20 cellular contexts compared by ENCODE assay signal in the genomic region with DNA sequence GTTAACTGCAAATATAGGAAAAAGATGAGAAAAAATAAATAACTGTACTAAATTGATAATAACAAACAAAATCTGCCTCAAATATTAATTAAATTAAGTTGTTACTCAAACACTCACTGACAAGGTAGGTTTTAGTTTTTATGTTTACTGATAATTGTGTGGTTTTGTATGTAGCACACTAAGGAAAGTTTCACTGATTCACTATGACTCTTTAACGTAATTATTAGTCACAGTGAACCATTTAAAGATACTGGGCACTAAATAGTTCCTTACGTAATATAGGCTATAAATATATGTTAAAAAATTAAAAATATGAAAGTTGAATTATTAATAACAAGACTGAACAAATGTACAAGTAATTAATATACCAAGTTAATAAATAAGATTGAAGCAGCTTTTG.
DNase-seq lines count a peak whose midpoint lies in the region; ATAC-seq, FAIRE-seq and TF ChIP-seq lines count a peak whose summit lies in the region.
"Had no signal": no experiment of that assay in that cellular context is flagged by ENCODE, and none has a peak within 500 bp of the region (broad histone marks: within the 10 kb centered on the region; RNA-seq: fewer than 3 reads in every experiment).

No MANE protein-coding gene starts in this region.

- BruUV-seq in mammary epithelial cell (replicated peaks; lab: Mats Ljungman, UMichigan) (no TSS peak), MCF 10A (replicated peaks; lab: Mats Ljungman, UMichigan) (no TSS peak), PC-3 (replicated peaks; lab: Mats Ljungman, UMichigan) (no TSS peak)

- DNase-seq in mammary epithelial cell = peak; percentile 58
- DNase-seq in MCF 10A (ENCODE audit: unreplicated experiment) = no peak
- peak; percentile 45 for DNase-seq in PC-3
- peak; percentile 22 for DNase-seq in amniotic epithelial cell (ENCODE audit: low read depth)
- peak in 1 of 2 donors; percentile 44 for DNase-seq in foreskin keratinocyte
- DNase-seq in LoVo (ENCODE audit: low spot score) = no peak
- DNase-seq in GM19239 (ENCODE audit: insufficient read length, low spot score) = no peak
- DNase-seq: C1 segment of cervical spinal cord; Calu3; CD4-positive, alpha-beta memory T cell; COR-L47; DMS53; DMS79 treated with DMSO at 0.1 percent for 48 hours; HFFc6 had no signal

- H3K4me2 ChIP-seq in mammary epithelial cell (ENCODE audit: insufficient read depth, low read depth, low read length) = no peak overlapping the region
- H3K4me2 ChIP-seq in PC-3 (ENCODE audit: low read length) = no peak overlapping the region
- H3K4me2 ChIP-seq: GM23338 had no signal

- ATAC-seq in PC-3 = peak; percentile 42; the same call in 1 of the 2 replicates
- peak; percentile 85 for ATAC-seq in foreskin keratinocyte
- ATAC-seq in GM19328 (IDR thresholded peaks at IDR 0.05; ENCODE audit: unreplicated experiment) = no peak
- ATAC-seq: GM23338 had no signal

- no peaks in the 10 kb centered on the region for H3K36me3 ChIP-seq in mammary epithelial cell (ENCODE audit: insufficient read depth, low read length)
- no peaks in the 10 kb centered on the region for H3K36me3 ChIP-seq in PC-3 (ENCODE audit: low read depth, low read length)
- H3K36me3 ChIP-seq: HAP-1 had no signal

- no peaks in the 10 kb centered on the region for H3K9me3 ChIP-seq in mammary epithelial cell (replicated peaks; ENCODE audit: insufficient read depth, low read length)
- no peaks in the 10 kb centered on the region for H3K9me3 ChIP-seq in PC-3 (ENCODE audit: low read length)
- H3K9me3 ChIP-seq: HAP-1 had no signal

- H3K9ac ChIP-seq in mammary epithelial cell (ENCODE audit: insufficient read depth, low read length) (no peak overlapping the region), PC-3 (ENCODE audit: low read length) (no peak overlapping the region)

- H2AFZ ChIP-seq in mammary epithelial cell (ENCODE audit: low read depth, low read length) = no peak overlapping the region
- no peak overlapping the region for H2AFZ ChIP-seq in PC-3 (ENCODE audit: low read length)
- H2AFZ ChIP-seq: GM23338 had no signal

- H3K79me2 ChIP-seq in mammary epithelial cell (ENCODE audit: insufficient read depth, low read length) (no peaks in the 10 kb centered on the region), PC-3 (ENCODE audit: low read length) (no peaks in the 10 kb centered on the region)

- no peaks in the 10 kb centered on the region for H3K9me2 ChIP-seq in PC-3 (replicated peaks; ENCODE audit: low read length)

- in situ Hi-C loops in mammary epithelial cell (cut with MboI; ENCODE audit: low sequenced_read_pairs in 2 of 2) = no loop called here

- POLR2A ChIA-PET in MCF 10A (lab: Yijun Ruan, JAX) = no interaction called here
- POLR2A ChIA-PET in PC-3 (lab: Charles Lee; ENCODE audit: unreplicated experiment) = no interaction called here

- no peak overlapping the region for H3K27ac Mint-ChIP-seq in MCF 10A (ENCODE audit: low read depth, unreplicated experiment)
- H3K27ac Mint-ChIP-seq: CD4-positive, alpha-beta memory T cell; GM23338; HFFc6 had no signal

- CTCF ChIA-PET in mammary epithelial cell (lab: Charles Lee; ENCODE audit: low non-redundant PET) = no interaction called here
- CTCF ChIA-PET in MCF 10A (lab: Yijun Ruan, JAX) = no interaction called here
- CTCF ChIA-PET in PC-3 (lab: Charles Lee) = no interaction called here

- no peak for TF ChIP-seq CTCF in mammary epithelial cell (conservative IDR thresholded peaks at IDR 0.05 in 1 of 2, IDR thresholded peaks at IDR 0.05 in 1 of 2; ENCODE audit: extremely low read depth in 1 of 2, insufficient read depth in 1 of 2, low read depth in 1 of 2, low read length in 2 of 2)
- no peak for TF ChIP-seq CTCF in MCF 10A (IDR thresholded peaks at IDR 0.05; ENCODE audit: unreplicated experiment)
- TF ChIP-seq CTCF in PC-3 (conservative IDR thresholded peaks at IDR 0.05; ENCODE audit: low read depth, low read length) = no peak
- TF ChIP-seq CTCF in foreskin keratinocyte (conservative IDR thresholded peaks at IDR 0.05) = no peak

- H3K27ac ChIP-seq in mammary epithelial cell (ENCODE audit: insufficient read depth, low read depth, low read length) (no peak overlapping the region), PC-3 (ENCODE audit: low read length) (no peak overlapping the region), foreskin keratinocyte (peak overlapping the region; percentile 35)
- H3K27ac ChIP-seq: 22Rv1 had no signal

- H3K4me1 ChIP-seq in mammary epithelial cell (ENCODE audit: insufficient read depth, low read length) (no peaks in the 10 kb centered on the region), PC-3 (ENCODE audit: insufficient read depth, low read length) (peaks cover 7% of the 10 kb centered on the region; the same call in 1 of the 2 replicates), foreskin keratinocyte (no peaks in the 10 kb centered on the region)
- H3K4me1 ChIP-seq: HAP-1 had no signal

- FAIRE-seq in GM19239 (lab: Jason Lieb, UNC) = no peak
- FAIRE-seq: G401.6, GM12892 had no signal

- no peaks in the 10 kb centered on the region for H3F3A ChIP-seq in PC-3 (ENCODE audit: low read length, unreplicated experiment)

- no peak overlapping the region for H3K4me3 Mint-ChIP-seq in MCF 10A (ENCODE audit: unreplicated experiment)
- H3K4me3 Mint-ChIP-seq: CD4-positive, alpha-beta memory T cell; GM23338; HFFc6 had no signal

- intact Hi-C loops in mammary epithelial cell (cut with micrococcal nuclease) (no loop called here), MCF 10A (cut with micrococcal nuclease) (loop anchor here (10.0 kb wide), 1 partner anchor 87 kb away; no protein-coding TSS in a partner anchor), PC-3 (cut with micrococcal nuclease) (no loop called here)

- H4K20me1 ChIP-seq in mammary epithelial cell (ENCODE audit: insufficient read depth, low read length) = no peaks in the 10 kb centered on the region
- H4K20me1 ChIP-seq in PC-3 (ENCODE audit: low read length) = no peaks in the 10 kb centered on the region

- WGBS in mammary epithelial cell (ENCODE audit: low coverage, missing lambda C conversion rate) = 35% methylated on average over 2 of the region's 2 CpGs

- no peak overlapping the region for H3K4me3 ChIP-seq in mammary epithelial cell (replicated peaks in 1 of 3; ENCODE audit: insufficient read depth in 1 of 3, low read depth in 2 of 3, low read length in 3 of 3)
- no peak overlapping the region for H3K4me3 ChIP-seq in PC-3 (ENCODE audit: low read length)
- H3K4me3 ChIP-seq: GM23338, HAP-1 had no signal

- no peaks in the 10 kb centered on the region for H3K9me3 Mint-ChIP-seq in MCF 10A (ENCODE audit: unreplicated experiment)

- dilution Hi-C loops in mammary epithelial cell (cut with HindIII; ENCODE audit: low sequenced_read_pairs) = no loop called here

- peaks cover 6% of the 10 kb centered on the region for H3K36me3 Mint-ChIP-seq in MCF 10A (ENCODE audit: insufficient read depth, unreplicated experiment)
- H3K36me3 Mint-ChIP-seq: CD4-positive, alpha-beta memory T cell had no signal

- no peaks in the 10 kb centered on the region for H3K27me3 ChIP-seq in mammary epithelial cell (ENCODE audit: insufficient read depth, low read length)
- no peaks in the 10 kb centered on the region for H3K27me3 ChIP-seq in PC-3 (ENCODE audit: low read length)
- no peaks in the 10 kb centered on the region for H3K27me3 ChIP-seq in foreskin keratinocyte

- H3K27me3 Mint-ChIP-seq in MCF 10A (ENCODE audit: insufficient read depth, unreplicated experiment) = no peaks in the 10 kb centered on the region
- H3K27me3 Mint-ChIP-seq: CD4-positive, alpha-beta memory T cell had no signal

- no peaks in the 10 kb centered on the region for H3K4me1 Mint-ChIP-seq in MCF 10A (ENCODE audit: insufficient read depth, unreplicated experiment)
- H3K4me1 Mint-ChIP-seq: CD4-positive, alpha-beta memory T cell; GM23338 had no signal

Comparison
In these comparisons a context has a peak if more than half of its experiments do, and no peak if none do; other contexts are left out.
1. DNase-seq: peak in mammary epithelial cell (single experiment), PC-3 (single experiment) and amniotic epithelial cell (single experiment); none in MCF 10A (single experiment), LoVo (single experiment) and GM19239 (single experiment).